In genomic region chr17:82804442-82805191, GRCh38 we compare ENCODE assay signal across 15 cellular contexts. TPM values are rescaled to one million over a fixed set of nuclear protein-coding genes. Genes with fewer than 3 reads are reported as not detected.
DNase-seq lines count a peak whose midpoint lies in the region; ATAC-seq and TF ChIP-seq lines count a peak whose summit lies in the region.
"Had no signal": no experiment of that assay in that cellular context is flagged by ENCODE, and none has a peak within 500 bp of the region (broad histone marks: within the 10 kb centered on the region; RNA-seq: fewer than 3 reads in every experiment).

No MANE protein-coding gene starts in this region.

- no peak for ATAC-seq in WTC11
- ATAC-seq in activated T-cell treated with anti-CD3 and anti-CD28 coated beads, Interleukin-2, amount 50 U/mL, for 4 hours = no peak
- ATAC-seq: HCT116 had no signal

- H3K27ac Mint-ChIP-seq in WTC11 (peak overlapping the region; percentile 32), HFFc6 (no peak overlapping the region)

- H3K27ac ChIP-seq in fibroblast of lung (ENCODE audit: insufficient read depth, low read length) (peak overlapping the region; percentile 47), tibial artery (peak overlapping the region; percentile 41 to 44)
- H3K27ac ChIP-seq: suprapubic skin had no signal

- H3K27me3 Mint-ChIP-seq in WTC11 (ENCODE audit: low read depth) = no peaks in the 10 kb centered on the region
- no peaks in the 10 kb centered on the region for H3K27me3 Mint-ChIP-seq in activated T-cell treated with anti-CD3 and anti-CD28 coated beads, Interleukin-2, amount 50 U/mL, for 4 hours (ENCODE audit: low read depth)
- H3K27me3 Mint-ChIP-seq in HFFc6 (ENCODE audit: insufficient read depth) = peaks cover 1% of the 10 kb centered on the region

- H3K9me3 Mint-ChIP-seq in WTC11 (no peaks in the 10 kb centered on the region), HFFc6 (peaks cover 9% of the 10 kb centered on the region)
- no peaks in the 10 kb centered on the region for H3K9me3 Mint-ChIP-seq in activated T-cell treated with anti-CD3 and anti-CD28 coated beads, Interleukin-2, amount 50 U/mL, for 4 hours

- intact Hi-C loops in tibial artery (cut with DNase I; ENCODE audit: low total_unique reads) = no loop called here

- peaks cover 46% of the 10 kb centered on the region for H3K36me3 Mint-ChIP-seq in WTC11
- peaks cover 20% of the 10 kb centered on the region for H3K36me3 Mint-ChIP-seq in activated T-cell treated with anti-CD3 and anti-CD28 coated beads, Interleukin-2, amount 50 U/mL, for 4 hours (ENCODE audit: insufficient read depth)
- peaks cover 26% of the 10 kb centered on the region for H3K36me3 Mint-ChIP-seq in HFFc6 (ENCODE audit: low read depth)

- peak overlapping the region; percentile 51 for H3K4me2 ChIP-seq in fibroblast of lung (ENCODE audit: extremely low read depth, insufficient read depth, low read length)
- H3K4me2 ChIP-seq: SK-N-SH had no signal

- TF ChIP-seq CTCF in WTC11 (IDR thresholded peaks at IDR 0.05) (no peak), fibroblast of lung (conservative IDR thresholded peaks at IDR 0.05 in 1 of 2, IDR thresholded peaks at IDR 0.05 in 1 of 2; ENCODE audit: low read depth in 1 of 2, low read length in 2 of 2) (no peak), tibial artery (IDR thresholded peaks at IDR 0.05) (no peak), HFFc6 (IDR thresholded peaks at IDR 0.05) (no peak)

- no peaks in the 10 kb centered on the region for H3K27me3 ChIP-seq in fibroblast of lung (ENCODE audit: control insufficient read depth, insufficient read depth, low read length)
- no peaks in the 10 kb centered on the region for H3K27me3 ChIP-seq in tibial artery
- no peaks in the 10 kb centered on the region for H3K27me3 ChIP-seq in HAP-1 (ENCODE audit: low read depth)
- H3K27me3 ChIP-seq: suprapubic skin had no signal

- H3K79me2 ChIP-seq in fibroblast of lung (ENCODE audit: control insufficient read depth, insufficient read depth, low read length) = peaks cover 2% of the 10 kb centered on the region

- no peaks in the 10 kb centered on the region for H4K20me1 ChIP-seq in fibroblast of lung (ENCODE audit: control insufficient read depth, extremely low read depth, insufficient read depth, low read length)

- H3K9me3 ChIP-seq in fibroblast of lung (ENCODE audit: control insufficient read depth, insufficient read depth, low read depth, low read length) = no peaks in the 10 kb centered on the region
- H3K9me3 ChIP-seq in tibial artery = no peaks in the 10 kb centered on the region
- H3K9me3 ChIP-seq in HAP-1 = no peaks in the 10 kb centered on the region
- H3K9me3 ChIP-seq: Caco-2, SK-N-SH, suprapubic skin had no signal

- peaks cover 8% of the 10 kb centered on the region for H3K4me1 Mint-ChIP-seq in WTC11
- peaks cover 2% of the 10 kb centered on the region for H3K4me1 Mint-ChIP-seq in activated T-cell treated with anti-CD3 and anti-CD28 coated beads, Interleukin-2, amount 50 U/mL, for 4 hours (ENCODE audit: low read depth)
- H3K4me1 Mint-ChIP-seq in HFFc6 (ENCODE audit: low read depth) = no peaks in the 10 kb centered on the region; the same call in 1 of the 2 replicates

- H2AFZ ChIP-seq in fibroblast of lung (ENCODE audit: low read length) = no peak overlapping the region

- H3K4me3 Mint-ChIP-seq in WTC11 (no peak overlapping the region), HFFc6 (no peak overlapping the region)
- H3K4me3 Mint-ChIP-seq in activated T-cell treated with anti-CD3 and anti-CD28 coated beads, Interleukin-2, amount 50 U/mL, for 4 hours = no peak overlapping the region

- H3K4me1 ChIP-seq in fibroblast of lung (ENCODE audit: control insufficient read depth, extremely low read depth, insufficient read depth, low read length) = peaks cover 5% of the 10 kb centered on the region
- H3K4me1 ChIP-seq in tibial artery = peaks cover 0 to 10% (median 7%) of the 10 kb centered on the region in 4 donors
- no peaks in the 10 kb centered on the region for H3K4me1 ChIP-seq in HAP-1
- H3K4me1 ChIP-seq: Caco-2 had no signal

- POLR2A ChIA-PET in WTC11 (lab: Charles Lee) = no interaction called here

- H3K36me3 ChIP-seq in fibroblast of lung (ENCODE audit: control insufficient read depth, insufficient read depth, low read length) = peaks cover 17% of the 10 kb centered on the region
- H3K36me3 ChIP-seq in tibial artery = peaks cover 0 to 48% (median 36%) of the 10 kb centered on the region in 3 donors
- peaks cover 64% of the 10 kb centered on the region for H3K36me3 ChIP-seq in HAP-1 (replicated peaks)

- CTCF ChIA-PET in WTC11 (lab: Charles Lee) = interaction anchor here (1.1 to 1.9 kb wide), 3 partner anchors 22 to 113 kb away, joined by 3 to 4 read pairs (median 3); no protein-coding TSS in a partner anchor

- no peak overlapping the region for H3K9ac ChIP-seq in fibroblast of lung (ENCODE audit: insufficient read depth, low read length)
- H3K9ac ChIP-seq: SK-N-SH had no signal

- no peak for DNase-seq in WTC11 (ENCODE audit: low spot score)
- DNase-seq in fibroblast of lung (ENCODE audit: low read depth in 2 of 2) = peak; percentile 33 to 84
- peak; percentile 93 for DNase-seq in mesenteric fat pad (ENCODE audit: low spot score)
- peak; percentile 71 to 88 for DNase-seq in tibial artery
- no peak for DNase-seq in stimulated activated CD4-positive, alpha-beta T cell treated with anti-CD3 and anti-CD28 coated beads, Interleukin-4, amount 100 ng/mL, for 1 hour
- no peak for DNase-seq in activated T-cell treated with anti-CD3 and anti-CD28 coated beads, Interleukin-2, amount 50 U/mL, for 4 hours
- DNase-seq in HAP-1 (ENCODE audit: low spot score in 2 of 2) = no peak
- DNase-seq in HFFc6 = no peak
- DNase-seq: activated naive CD4-positive, alpha-beta T cell; Caco-2; effector CD8-positive, alpha-beta T cell; NCI-H774; SK-N-SH had no signal

- H3K4me3 ChIP-seq in fibroblast of lung (replicated peaks in 1 of 4; ENCODE audit: control extremely low read depth in 1 of 4, insufficient read depth in 1 of 4, low read depth in 3 of 4, low read length in 4 of 4) (no peak overlapping the region), tibial artery (no peak overlapping the region), HAP-1 (no peak overlapping the region)
- H3K4me3 ChIP-seq: suprapubic skin had no signal

- in situ Hi-C loops in HAP-1 (cut with MboI; ENCODE audit: low sequenced_read_pairs) = no loop called here

TF ChIP-seq in WTC11, 78 proteins besides CTCF, POLR2A, EP300 and RAD21:
- TF ChIP-seq TCF7 (CRISPR knock-in tag; IDR thresholded peaks at IDR 0.05; ENCODE audit: low read depth) = no peak

RNA-seq across cellular contexts. Expression of gene ZNF750, which starts 35.2 kb away (rescaled TPM):
- total RNA-seq in WTC11 (2021) (0.04 to 0.07 TPM in 2 of 3 replicates, not detected in the other), fibroblast of lung (not detected in 2 replicates), mesenteric fat pad (0.26 TPM)
- polyA plus RNA-seq in fibroblast of lung = not detected in 2 replicates
- 0.02 TPM in 1 of 2 replicates, not detected in the other for polyA plus RNA-seq in fibroblast of lung (2012)
- polyA minus RNA-seq in fibroblast of lung (ENCODE audit: low replicate concordance) = not detected in 2 replicates
- not detected for total RNA-seq in activated T-cell treated with anti-CD3 and anti-CD28 coated beads, Interleukin-2, amount 50 U/mL, for 4 hours
- total RNA-seq in HFFc6 (2021; fragmentation: NEBNext Ultra II Directional; extraction: Animal tissue kit (Norgen Biotek cat#: 25700)) = not detected
- polyA plus RNA-seq: SK-N-SH had no signal

RNA-seq across cellular contexts. Expression of gene TBCD, which starts 52.8 kb away (rescaled TPM):
- total RNA-seq in WTC11 (2021) (170 to 176 TPM (median 173 TPM) in 3 replicates), fibroblast of lung (24.9 and 36.7 TPM in 2 replicates), mesenteric fat pad (128 TPM)
- 22.1 and 56.7 TPM in 2 replicates for polyA plus RNA-seq in fibroblast of lung
- polyA plus RNA-seq in fibroblast of lung (2012) = 44.9 and 96.5 TPM in 2 replicates
- 78.1 and 120 TPM in 2 replicates for polyA minus RNA-seq in fibroblast of lung (ENCODE audit: low replicate concordance)
- total RNA-seq in activated T-cell treated with anti-CD3 and anti-CD28 coated beads, Interleukin-2, amount 50 U/mL, for 4 hours = 10 to 100 TPM; 63.5 to 76.7 (median 66.1) TPM
- 10 to 100 TPM; 47.3 to 67.6 (median 62.5) TPM for total RNA-seq in HFFc6 (2021; fragmentation: NEBNext Ultra II Directional; extraction: Animal tissue kit (Norgen Biotek cat#: 25700))

Comparison
In these comparisons a context has a peak if more than half of its experiments do, and no peak if none do; other contexts are left out.
1. DNase-seq: peak in fibroblast of lung (2 of 2), mesenteric fat pad (single experiment) and tibial artery (2 of 2); none in WTC11 (single experiment), stimulated activated CD4-positive, alpha-beta T cell treated with anti-CD3 and anti-CD28 coated beads, Interleukin-4, amount 100 ng/mL, for 1 hour (single experiment), activated T-cell treated with anti-CD3 and anti-CD28 coated beads, Interleukin-2, amount 50 U/mL, for 4 hours (single experiment), HAP-1 (0 of 2) and HFFc6 (single experiment).